Comparison of ENCODE assay signal across 11 cellular contexts in the genomic region with DNA sequence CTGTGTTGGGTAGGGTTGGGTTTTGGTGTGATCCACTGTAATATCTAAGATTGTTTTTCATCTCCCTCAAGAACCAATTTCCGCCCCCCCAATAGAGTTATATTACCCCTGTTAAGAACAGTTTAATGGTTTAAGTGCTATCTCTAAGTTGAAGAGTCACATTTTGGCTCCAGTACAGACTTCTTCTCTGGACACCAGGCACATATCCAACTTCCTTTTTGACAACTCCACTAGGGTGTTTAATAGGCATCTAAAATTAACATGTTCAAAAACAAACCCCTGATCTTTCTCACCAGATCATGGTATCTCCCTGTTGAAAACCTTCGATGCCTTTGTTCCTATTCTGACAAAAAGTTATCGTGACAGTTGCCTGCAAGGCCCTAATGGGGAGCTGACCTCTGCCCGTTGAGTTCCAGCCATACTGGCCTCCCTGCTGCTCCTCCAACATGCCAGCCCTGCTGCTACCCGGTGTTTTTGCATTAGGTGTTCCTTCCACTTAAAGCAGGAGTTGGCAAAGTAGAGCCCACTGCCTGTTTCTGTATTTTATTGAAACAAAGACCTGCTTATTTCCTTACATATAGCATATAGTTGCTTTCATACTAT. TPM values are rescaled to one million over a fixed set of nuclear protein-coding genes. Genes with fewer than 3 reads are reported as not detected.
A peak's percentile ranks its signal among the peaks of the same experiment; 100 is the strongest.
DNase-seq lines count a peak whose midpoint lies in the region; ATAC-seq lines count a peak whose summit lies in the region.
"Had no signal": no experiment of that assay in that cellular context is flagged by ENCODE, and none has a peak within 500 bp of the region (broad histone marks: within the 10 kb centered on the region; RNA-seq: fewer than 3 reads in every experiment).

No MANE protein-coding gene starts in this region.

- peak overlapping the region in 1 of 4 donors; percentile 49 for H3K4me3 Mint-ChIP-seq in CD4-positive, CD25-positive, alpha-beta regulatory T cell
- H3K4me3 Mint-ChIP-seq in activated T-helper 17 cell treated with anti-CD3 and anti-CD28 coated beads, Interleukin-2, amount 50 U/mL, for 72 hours = peak overlapping the region; percentile 35
- H3K4me3 Mint-ChIP-seq: nephron had no signal

- no peaks in the 10 kb centered on the region for H3K9me3 ChIP-seq in CD4-positive, CD25-positive, alpha-beta regulatory T cell (ENCODE audit: control insufficient read depth in 2 of 2, low read length in 2 of 2)
- H3K9me3 ChIP-seq in Karpas-422 (ENCODE audit: low read length) = no peaks in the 10 kb centered on the region

- peaks cover 6% of the 10 kb centered on the region for H3K4me1 ChIP-seq in CD4-positive, CD25-positive, alpha-beta regulatory T cell (ENCODE audit: control insufficient read depth, insufficient read depth, low read length, poor library complexity, severe bottlenecking)
- H3K4me1 ChIP-seq in Karpas-422 (ENCODE audit: low read length) = peaks cover under 1% of the 10 kb centered on the region

- no peaks in the 10 kb centered on the region for H3K9me3 Mint-ChIP-seq in CD4-positive, CD25-positive, alpha-beta regulatory T cell
- no peaks in the 10 kb centered on the region for H3K9me3 Mint-ChIP-seq in activated T-helper 17 cell treated with anti-CD3 and anti-CD28 coated beads, Interleukin-2, amount 50 U/mL, for 72 hours
- H3K9me3 Mint-ChIP-seq: nephron had no signal

- no peak for DNase-seq in CD4-positive, CD25-positive, alpha-beta regulatory T cell
- DNase-seq in EH (ENCODE audit: low read depth) (peak; percentile 52), left lobe of liver (ENCODE audit: low spot score) (no peak), T-helper 9 cell (no peak), Karpas-422 (no peak), H4 (ENCODE audit: low spot score) (no peak)
- DNase-seq: amygdala, NCI-H226, PC-3 had no signal

- peaks cover 8% of the 10 kb centered on the region for H3K36me3 Mint-ChIP-seq in CD4-positive, CD25-positive, alpha-beta regulatory T cell
- H3K36me3 Mint-ChIP-seq in activated T-helper 17 cell treated with anti-CD3 and anti-CD28 coated beads, Interleukin-2, amount 50 U/mL, for 72 hours (ENCODE audit: low read depth) = peaks cover 32% of the 10 kb centered on the region

- peak overlapping the region; percentile 41 to 84 (median 68) for H3K27ac Mint-ChIP-seq in CD4-positive, CD25-positive, alpha-beta regulatory T cell
- H3K27ac Mint-ChIP-seq in activated T-helper 17 cell treated with anti-CD3 and anti-CD28 coated beads, Interleukin-2, amount 50 U/mL, for 72 hours = peak overlapping the region; percentile 47

- peaks cover 64 to 83% (median 74%) of the 10 kb centered on the region in 4 donors for H3K4me1 Mint-ChIP-seq in CD4-positive, CD25-positive, alpha-beta regulatory T cell
- peaks cover 58% of the 10 kb centered on the region for H3K4me1 Mint-ChIP-seq in activated T-helper 17 cell treated with anti-CD3 and anti-CD28 coated beads, Interleukin-2, amount 50 U/mL, for 72 hours

- no peak overlapping the region for H2AFZ ChIP-seq in Karpas-422 (ENCODE audit: low read length)

- H3K27me3 ChIP-seq in CD4-positive, CD25-positive, alpha-beta regulatory T cell (ENCODE audit: control insufficient read depth, insufficient read depth, low read length) = no peaks in the 10 kb centered on the region
- H3K27me3 ChIP-seq in Karpas-422 (ENCODE audit: low read length) = no peaks in the 10 kb centered on the region

- H3K9me2 ChIP-seq in Karpas-422 (replicated peaks; ENCODE audit: insufficient read depth, low read length) = no peaks in the 10 kb centered on the region

- no peak overlapping the region for H3K4me3 ChIP-seq in CD4-positive, CD25-positive, alpha-beta regulatory T cell (ENCODE audit: low read depth, low read length)
- no peak overlapping the region for H3K4me3 ChIP-seq in Karpas-422 (ENCODE audit: low read length)

- H3K79me2 ChIP-seq in Karpas-422 (ENCODE audit: low read length) = peaks cover 99% of the 10 kb centered on the region

- H3K27me3 Mint-ChIP-seq in CD4-positive, CD25-positive, alpha-beta regulatory T cell = no peaks in the 10 kb centered on the region
- no peaks in the 10 kb centered on the region for H3K27me3 Mint-ChIP-seq in activated T-helper 17 cell treated with anti-CD3 and anti-CD28 coated beads, Interleukin-2, amount 50 U/mL, for 72 hours

- H3K9ac ChIP-seq in Karpas-422 (ENCODE audit: low read length) = no peak overlapping the region

- H3K4me2 ChIP-seq in Karpas-422 (ENCODE audit: low read depth, low read length, poor library complexity, severe bottlenecking) = no peak overlapping the region

- H3K27ac ChIP-seq in CD4-positive, CD25-positive, alpha-beta regulatory T cell (ENCODE audit: insufficient read depth, low read length, poor library complexity, severe bottlenecking) = no peak overlapping the region
- no peak overlapping the region for H3K27ac ChIP-seq in Karpas-422 (ENCODE audit: low read length)

- no peak for ATAC-seq in CD4-positive, CD25-positive, alpha-beta regulatory T cell (ENCODE audit: low read depth in 2 of 2)
- no peak for ATAC-seq in activated T-helper 17 cell treated with anti-CD3 and anti-CD28 coated beads, Interleukin-2, amount 50 U/mL, for 72 hours (replicated peaks)
- peak; percentile 44 for ATAC-seq in left lobe of liver
- ATAC-seq: PC-3 had no signal

- H3K36me3 ChIP-seq in CD4-positive, CD25-positive, alpha-beta regulatory T cell (ENCODE audit: control insufficient read depth, insufficient read depth, low read length) = peaks cover 2% of the 10 kb centered on the region
- H3K36me3 ChIP-seq in Karpas-422 (ENCODE audit: insufficient read depth, low read length) = peaks cover 19% of the 10 kb centered on the region; the same call in 1 of the 2 replicates

- peaks cover under 1% of the 10 kb centered on the region; the same call in 1 of the 2 replicates for H4K20me1 ChIP-seq in Karpas-422 (ENCODE audit: insufficient read depth, low read depth, low read length)

RNA-seq across cellular contexts. Expression of a gene that starts 18.6 kb away (rescaled TPM):
- total RNA-seq in CD4-positive, CD25-positive, alpha-beta regulatory T cell = 60.9 TPM
- 1 to 10 TPM; 5.7 to 7.2 (median 6.1) TPM for polyA plus RNA-seq in CD4-positive, CD25-positive, alpha-beta regulatory T cell
- 10 to 100 TPM; 40.8 to 41.6 TPM for total RNA-seq in activated T-helper 17 cell treated with anti-CD3 and anti-CD28 coated beads, Interleukin-2, amount 50 U/mL, for 72 hours
- 17.7 TPM for total RNA-seq in left lobe of liver
- 53.9 and 89.8 TPM in 2 replicates for total RNA-seq in Karpas-422 (2014; rRNA removed; shearing (Covaris generic); ENCODE audit: low replicate concordance)
- 18.0 and 20.4 TPM in 2 replicates for total RNA-seq in H4 (2014; rRNA removed; shearing (Covaris generic))
